Comparison of ENCODE assay signal across 18 cellular contexts in the genomic region with DNA sequence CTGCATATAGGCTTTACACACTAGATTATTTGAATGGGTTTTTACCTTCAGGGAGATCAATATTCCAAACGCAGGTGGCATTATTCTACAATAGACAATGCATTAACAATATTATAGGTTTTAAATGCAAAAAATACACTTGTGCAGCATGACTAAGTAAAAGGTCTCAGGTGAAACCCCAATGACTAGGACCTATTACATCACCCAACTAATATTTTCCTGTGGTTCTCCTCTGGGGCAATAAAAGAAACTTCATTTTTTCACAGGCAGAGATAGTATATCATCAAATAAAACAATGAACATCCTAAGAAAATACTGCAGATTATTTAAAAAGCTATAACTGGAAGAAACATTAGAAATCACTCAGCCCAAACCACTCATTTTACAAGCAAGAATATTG.
A peak's percentile ranks its signal among the peaks of the same experiment; 100 is the strongest.
DNase-seq lines count a peak whose midpoint lies in the region; ATAC-seq, FAIRE-seq and TF ChIP-seq lines count a peak whose summit lies in the region.
"Had no signal": no experiment of that assay in that cellular context is flagged by ENCODE, and none has a peak within 500 bp of the region (broad histone marks: within the 10 kb centered on the region; RNA-seq: fewer than 3 reads in every experiment).

No MANE protein-coding gene starts in this region.

- H3K4me3 ChIP-seq in mammary epithelial cell (replicated peaks in 1 of 3; ENCODE audit: insufficient read depth in 1 of 3, low read depth in 2 of 3, low read length in 3 of 3) (no peak overlapping the region), astrocyte (ENCODE audit: insufficient read depth, low read depth, low read length) (no peak overlapping the region)
- H3K4me3 ChIP-seq: BLaER1 treated with 17β-estradiol and CSF1 and Interleukin-3, amounts not matched to agents 10 nM and 100 nM; HAP-1 had no signal

- TF ChIP-seq CTCF in mammary epithelial cell (conservative IDR thresholded peaks at IDR 0.05 in 1 of 2, IDR thresholded peaks at IDR 0.05 in 1 of 2; ENCODE audit: extremely low read depth in 1 of 2, insufficient read depth in 1 of 2, low read depth in 1 of 2, low read length in 2 of 2) (no peak), MCF 10A (IDR thresholded peaks at IDR 0.05; ENCODE audit: unreplicated experiment) (no peak), astrocyte (IDR thresholded peaks at IDR 0.05; ENCODE audit: insufficient read depth, low read depth, low read length) (no peak), foreskin keratinocyte (conservative IDR thresholded peaks at IDR 0.05) (no peak)

- no peak overlapping the region for H3K4me2 ChIP-seq in mammary epithelial cell (ENCODE audit: insufficient read depth, low read depth, low read length)
- H3K4me2 ChIP-seq in astrocyte (ENCODE audit: low read length): no peak overlapping the region
- H3K4me2 ChIP-seq: BLaER1 treated with 17β-estradiol and CSF1 and Interleukin-3, amounts not matched to agents 10 nM and 100 nM had no signal

- POLR2A ChIA-PET in MCF 10A (lab: Yijun Ruan, JAX): no interaction called here

- in situ Hi-C loops in mammary epithelial cell (cut with MboI; ENCODE audit: low sequenced_read_pairs in 2 of 2): no loop called here

- H3K9me3 ChIP-seq in mammary epithelial cell (replicated peaks; ENCODE audit: insufficient read depth, low read length): no peaks in the 10 kb centered on the region
- no peaks in the 10 kb centered on the region for H3K9me3 ChIP-seq in astrocyte (ENCODE audit: insufficient read depth, low read depth, low read length)
- H3K9me3 ChIP-seq: BLaER1 treated with 17β-estradiol and CSF1 and Interleukin-3, amounts not matched to agents 10 nM and 100 nM; HAP-1 had no signal

- no peaks in the 10 kb centered on the region for H3K36me3 ChIP-seq in mammary epithelial cell (ENCODE audit: insufficient read depth, low read length)
- H3K36me3 ChIP-seq in astrocyte (ENCODE audit: insufficient read depth, low read length): no peaks in the 10 kb centered on the region
- H3K36me3 ChIP-seq: BLaER1 treated with 17β-estradiol and CSF1 and Interleukin-3, amounts not matched to agents 10 nM and 100 nM; HAP-1 had no signal

- H3K9ac ChIP-seq in mammary epithelial cell (ENCODE audit: insufficient read depth, low read length) (no peak overlapping the region), astrocyte (ENCODE audit: low read length) (no peak overlapping the region)
- H3K9ac ChIP-seq: BLaER1 treated with 17β-estradiol and CSF1 and Interleukin-3, amounts not matched to agents 10 nM and 100 nM had no signal

- CTCF ChIA-PET in mammary epithelial cell (lab: Charles Lee; ENCODE audit: low non-redundant PET) (no interaction called here), MCF 10A (lab: Yijun Ruan, JAX) (interaction anchor here (0.6 kb wide), 1 partner anchor 279 kb away, joined by 4 read pairs; no protein-coding TSS in a partner anchor)

- no peak overlapping the region for H3K27ac Mint-ChIP-seq in MCF 10A (ENCODE audit: low read depth, unreplicated experiment)
- no peak overlapping the region for H3K27ac Mint-ChIP-seq in astrocyte (ENCODE audit: unreplicated experiment)
- H3K27ac Mint-ChIP-seq: CD4-positive, CD25-positive, alpha-beta regulatory T cell had no signal

- H3K27ac ChIP-seq in mammary epithelial cell (ENCODE audit: insufficient read depth, low read depth, low read length): no peak overlapping the region
- no peak overlapping the region for H3K27ac ChIP-seq in astrocyte (ENCODE audit: low read depth, low read length)
- H3K27ac ChIP-seq in foreskin keratinocyte: no peak overlapping the region
- H3K27ac ChIP-seq: BLaER1 treated with 17β-estradiol and CSF1 and Interleukin-3, amounts not matched to agents 10 nM and 100 nM; HL-60 had no signal

- H3K4me1 Mint-ChIP-seq in MCF 10A (ENCODE audit: insufficient read depth, unreplicated experiment) (no peaks in the 10 kb centered on the region), astrocyte (ENCODE audit: low read depth, unreplicated experiment) (no peaks in the 10 kb centered on the region)

- no peak for FAIRE-seq in astrocyte (lab: Jason Lieb, UNC)
- FAIRE-seq: GM19239, H1 had no signal

- WGBS in mammary epithelial cell (ENCODE audit: low coverage, missing lambda C conversion rate): 86% methylated on average over 1 of the region's 1 CpG

- H3K4me3 Mint-ChIP-seq in MCF 10A (ENCODE audit: unreplicated experiment) (no peak overlapping the region), astrocyte (ENCODE audit: unreplicated experiment) (no peak overlapping the region)
- H3K4me3 Mint-ChIP-seq: CD4-positive, CD25-positive, alpha-beta regulatory T cell had no signal

- H3K9me3 Mint-ChIP-seq in MCF 10A (ENCODE audit: unreplicated experiment) (no peaks in the 10 kb centered on the region), astrocyte (ENCODE audit: unreplicated experiment) (no peaks in the 10 kb centered on the region)

- H3K4me1 ChIP-seq in mammary epithelial cell (ENCODE audit: insufficient read depth, low read length) (no peaks in the 10 kb centered on the region), astrocyte (ENCODE audit: insufficient read depth, low read length) (no peaks in the 10 kb centered on the region), foreskin keratinocyte (no peaks in the 10 kb centered on the region)
- H3K4me1 ChIP-seq: BLaER1 treated with 17β-estradiol and CSF1 and Interleukin-3, amounts not matched to agents 10 nM and 100 nM; HAP-1 had no signal

- H3K79me2 ChIP-seq in mammary epithelial cell (ENCODE audit: insufficient read depth, low read length) (no peaks in the 10 kb centered on the region), astrocyte (ENCODE audit: insufficient read depth, low read length) (no peaks in the 10 kb centered on the region)

- H2AFZ ChIP-seq in mammary epithelial cell (ENCODE audit: low read depth, low read length): no peak overlapping the region
- H2AFZ ChIP-seq in astrocyte (ENCODE audit: low read depth, low read length): no peak overlapping the region

- BruUV-seq in mammary epithelial cell (replicated peaks; lab: Mats Ljungman, UMichigan) (no TSS peak), MCF 10A (replicated peaks; lab: Mats Ljungman, UMichigan) (no TSS peak)

- H4K20me1 ChIP-seq in mammary epithelial cell (ENCODE audit: insufficient read depth, low read length) (no peaks in the 10 kb centered on the region), astrocyte (ENCODE audit: insufficient read depth, low read length) (no peaks in the 10 kb centered on the region)
- H4K20me1 ChIP-seq: BLaER1 treated with 17β-estradiol and CSF1 and Interleukin-3, amounts not matched to agents 10 nM and 100 nM had no signal

- intact Hi-C loops in mammary epithelial cell (cut with micrococcal nuclease): no loop called here
- intact Hi-C loops in MCF 10A (cut with micrococcal nuclease): no loop called here

- ATAC-seq in foreskin keratinocyte: peak; percentile 68
- ATAC-seq in HG03342 (IDR thresholded peaks at IDR 0.05; ENCODE audit: unreplicated experiment): no peak

- no peaks in the 10 kb centered on the region for H3K36me3 Mint-ChIP-seq in MCF 10A (ENCODE audit: insufficient read depth, unreplicated experiment)
- no peaks in the 10 kb centered on the region for H3K36me3 Mint-ChIP-seq in astrocyte (ENCODE audit: low read depth, unreplicated experiment)
- H3K36me3 Mint-ChIP-seq: CD4-positive, CD25-positive, alpha-beta regulatory T cell had no signal

- dilution Hi-C loops in mammary epithelial cell (cut with HindIII; ENCODE audit: low sequenced_read_pairs): no loop called here

- H3K27me3 Mint-ChIP-seq in MCF 10A (ENCODE audit: insufficient read depth, unreplicated experiment) (peaks cover 55% of the 10 kb centered on the region), astrocyte (ENCODE audit: low read depth, unreplicated experiment) (no peaks in the 10 kb centered on the region)
- H3K27me3 Mint-ChIP-seq: CD4-positive, CD25-positive, alpha-beta regulatory T cell had no signal

- H3K27me3 ChIP-seq in mammary epithelial cell (ENCODE audit: insufficient read depth, low read length) (no peaks in the 10 kb centered on the region), astrocyte (ENCODE audit: insufficient read depth, low read length) (no peaks in the 10 kb centered on the region), foreskin keratinocyte (no peaks in the 10 kb centered on the region)
- H3K27me3 ChIP-seq: BLaER1 treated with 17β-estradiol and CSF1 and Interleukin-3, amounts not matched to agents 10 nM and 100 nM had no signal

- DNase-seq in mammary epithelial cell (peak; percentile 47), MCF 10A (ENCODE audit: unreplicated experiment) (no peak), astrocyte (ENCODE audit: low read depth) (peak; percentile 13), foreskin keratinocyte (peak; percentile 22 to 66), NCI-H1092 treated with DMSO at 0.1 percent for 48 hours (lab: John Stamatoyannopoulos, UW) (no peak)
- no peak for DNase-seq in stimulated activated CD4-positive, alpha-beta T cell treated with anti-CD3 and anti-CD28 coated beads, Interleukin-4, amount 100 ng/mL, for 4 hours
- no peak for DNase-seq in NK-92 treated with Interleukin-12 subunit alpha and Interleukin-12 subunit beta, amount 100 ng/mL, for 24 hours (lab: John Stamatoyannopoulos, UW)
- DNase-seq: 8988T; ACHN; CD4-positive, CD25-positive, alpha-beta regulatory T cell; DMS53; GF-D8 had no signal

Comparison
In these comparisons a context has a peak if more than half of its experiments do, and no peak if none do; other contexts are left out.
1. DNase-seq: peak in mammary epithelial cell (single experiment), astrocyte (single experiment) and foreskin keratinocyte (2 of 2); none in MCF 10A (single experiment), stimulated activated CD4-positive, alpha-beta T cell treated with anti-CD3 and anti-CD28 coated beads, Interleukin-4, amount 100 ng/mL, for 4 hours (0 of 2), NK-92 treated with Interleukin-12 subunit alpha and Interleukin-12 subunit beta, amount 100 ng/mL, for 24 hours (single experiment) and NCI-H1092 treated with DMSO at 0.1 percent for 48 hours (single experiment).